In genomic region chr2:174600349-174600748, GRCh38 we compare ENCODE assay signal across 9 cellular contexts. TPM values are rescaled to one million over a fixed set of nuclear protein-coding genes. Genes with fewer than 3 reads are reported as not detected.
A peak's percentile ranks its signal among the peaks of the same experiment; 100 is the strongest.
DNase-seq lines count a peak whose midpoint lies in the region; ATAC-seq, FAIRE-seq and TF ChIP-seq lines count a peak whose summit lies in the region.
"Had no signal": no experiment of that assay in that cellular context is flagged by ENCODE, and none has a peak within 500 bp of the region (broad histone marks: within the 10 kb centered on the region; RNA-seq: fewer than 3 reads in every experiment).

No MANE protein-coding gene starts in this region.

- peaks cover 63% of the 10 kb centered on the region for H3K4me1 Mint-ChIP-seq in activated T-helper 2 cell treated with anti-CD3 and anti-CD28 coated beads, Interferon-gamma antibody, Interleukin-2, Interleukin-4, amounts not matched to agents 10 μg/mL and 5 μg/mL and 100 μg/mL, durations not matched to agents 14 hours and 24 hours and 36 hours (ENCODE audit: low read depth)
- peaks cover 31% of the 10 kb centered on the region for H3K4me1 Mint-ChIP-seq in mesothelial cell of epicardium

- intact Hi-C loops in activated T-helper 2 cell treated with anti-CD3 and anti-CD28 coated beads, Interferon-gamma antibody, Interleukin-2, Interleukin-4, amounts not matched to agents 10 μg/mL and 5 μg/mL and 100 μg/mL, durations not matched to agents 14 hours and 24 hours and 36 hours (cut with micrococcal nuclease), result no loop called here

- H3K9me3 Mint-ChIP-seq in activated T-helper 2 cell treated with anti-CD3 and anti-CD28 coated beads, Interferon-gamma antibody, Interleukin-2, Interleukin-4, amounts not matched to agents 10 μg/mL and 5 μg/mL and 100 μg/mL, durations not matched to agents 14 hours and 24 hours and 36 hours, result peaks cover 3% of the 10 kb centered on the region
- peaks cover 11% of the 10 kb centered on the region for H3K9me3 Mint-ChIP-seq in mesothelial cell of epicardium

- H3K36me3 ChIP-seq in neutrophil, result peaks cover 34% of the 10 kb centered on the region

- H3K4me1 ChIP-seq in neutrophil (ENCODE audit: control insufficient read depth in 1 of 2, insufficient read depth in 1 of 2, low read depth in 1 of 2, low read length in 1 of 2), result peaks cover 53 to 57% of the 10 kb centered on the region in 2 experiments

- in situ Hi-C loops in GM13976 (cut with MboI; ENCODE audit: low sequenced_read_pairs, unreplicated experiment), result no loop called here

- H3K27ac ChIP-seq in neutrophil, result peak overlapping the region; percentile 95

- no peaks in the 10 kb centered on the region for H3K27me3 ChIP-seq in neutrophil

- no peak for TF ChIP-seq CTCF in neutrophil (IDR thresholded peaks at IDR 0.05)
- TF ChIP-seq CTCF in mesothelial cell of epicardium (IDR thresholded peaks at IDR 0.05; ENCODE audit: unreplicated experiment), result no peak
- no peak for TF ChIP-seq CTCF in GM13976 (IDR thresholded peaks at IDR 0.05; ENCODE audit: borderline replicate concordance, control extremely low read depth, extremely low read depth, insufficient read depth, missing control alignments)

- H3K9me3 ChIP-seq in neutrophil, result no peaks in the 10 kb centered on the region

- H3K4me3 Mint-ChIP-seq in activated T-helper 2 cell treated with anti-CD3 and anti-CD28 coated beads, Interferon-gamma antibody, Interleukin-2, Interleukin-4, amounts not matched to agents 10 μg/mL and 5 μg/mL and 100 μg/mL, durations not matched to agents 14 hours and 24 hours and 36 hours (ENCODE audit: low read depth), result peak overlapping the region; percentile 4
- no peak overlapping the region for H3K4me3 Mint-ChIP-seq in mesothelial cell of epicardium

- H3K36me3 Mint-ChIP-seq in activated T-helper 2 cell treated with anti-CD3 and anti-CD28 coated beads, Interferon-gamma antibody, Interleukin-2, Interleukin-4, amounts not matched to agents 10 μg/mL and 5 μg/mL and 100 μg/mL, durations not matched to agents 14 hours and 24 hours and 36 hours (ENCODE audit: low read depth), result peaks cover 76% of the 10 kb centered on the region
- H3K36me3 Mint-ChIP-seq in mesothelial cell of epicardium, result peaks cover 2% of the 10 kb centered on the region

- FAIRE-seq in GM18507 (lab: Jason Lieb, UNC), result peak; percentile 67

- peak; percentile 23 for ATAC-seq in GM21515 (IDR thresholded peaks at IDR 0.05; ENCODE audit: unreplicated experiment)
- ATAC-seq in HG02763 (IDR thresholded peaks at IDR 0.05; ENCODE audit: unreplicated experiment), result no peak

- H3K4me3 ChIP-seq in neutrophil (ENCODE audit: low read depth in 1 of 2, low read length in 1 of 2), result no peak overlapping the region

- H3K27ac Mint-ChIP-seq in activated T-helper 2 cell treated with anti-CD3 and anti-CD28 coated beads, Interferon-gamma antibody, Interleukin-2, Interleukin-4, amounts not matched to agents 10 μg/mL and 5 μg/mL and 100 μg/mL, durations not matched to agents 14 hours and 24 hours and 36 hours, result peak overlapping the region; percentile 68
- no peak overlapping the region for H3K27ac Mint-ChIP-seq in mesothelial cell of epicardium

- H3K27me3 Mint-ChIP-seq in activated T-helper 2 cell treated with anti-CD3 and anti-CD28 coated beads, Interferon-gamma antibody, Interleukin-2, Interleukin-4, amounts not matched to agents 10 μg/mL and 5 μg/mL and 100 μg/mL, durations not matched to agents 14 hours and 24 hours and 36 hours (ENCODE audit: low read depth), result no peaks in the 10 kb centered on the region
- H3K27me3 Mint-ChIP-seq in mesothelial cell of epicardium (ENCODE audit: low read depth), result no peaks in the 10 kb centered on the region

- DNase-seq in GM18507 (ENCODE audit: extremely low spot score, insufficient read length, low read depth) (no peak), pons (ENCODE audit: low spot score) (no peak), mesothelial cell of epicardium (ENCODE audit: low spot score in 2 of 2, unreplicated experiment in 2 of 2) (no peak), GM13976 (ENCODE audit: low spot score) (no peak)
- DNase-seq in activated T-helper 2 cell treated with anti-CD3 and anti-CD28 coated beads, Interferon-gamma antibody, Interleukin-2, Interleukin-4, amounts not matched to agents 10 μg/mL and 5 μg/mL and 100 μg/mL, durations not matched to agents 14 hours and 24 hours and 36 hours (ENCODE audit: low spot score), result no peak
- DNase-seq: NCI-H2227 treated with DMSO at 0.1 percent for 48 hours had no signal

RNA-seq across cellular contexts. Expression of gene WIPF1, which starts 2.7 kb away (rescaled TPM):
- 281 and 287 TPM in 2 replicates for total RNA-seq in activated T-helper 2 cell treated with anti-CD3 and anti-CD28 coated beads, Interferon-gamma antibody, Interleukin-2, Interleukin-4, amounts not matched to agents 10 μg/mL and 5 μg/mL and 100 μg/mL, durations not matched to agents 14 hours and 24 hours and 36 hours
- total RNA-seq in mesothelial cell of epicardium, result 19.0 to 21.1 TPM (median 20.6 TPM) in 3 replicates

Comparison
In these comparisons a context has a peak if more than half of its experiments do, and no peak if none do; other contexts are left out.
1. RNA of gene WIPF1, which starts 2.7 kb away (total RNA-seq): 281 to 287 TPM in activated T-helper 2 cell treated with anti-CD3 and anti-CD28 coated beads, Interferon-gamma antibody, Interleukin-2, Interleukin-4, amounts not matched to agents 10 μg/mL and 5 μg/mL and 100 μg/mL, durations not matched to agents 14 hours and 24 hours and 36 hours; 19.0 to 21.1 TPM in mesothelial cell of epicardium; every median in the first group is over 10 times any median in the second.